ENCODE assay signal across 8 cellular contexts in genomic region chr19:18519962-18520847, GRCh38.
A peak's percentile ranks its signal among the peaks of the same experiment; 100 is the strongest.
DNase-seq lines count a peak whose midpoint lies in the region; ATAC-seq and TF ChIP-seq lines count a peak whose summit lies in the region.

No MANE protein-coding gene starts in this region.

- peaks cover 66% of the 10 kb centered on the region for H3K79me2 ChIP-seq in Loucy (ENCODE audit: insufficient read depth, low read length)

- H3K27me3 ChIP-seq in Loucy (ENCODE audit: insufficient read depth, low read length, poor library complexity, severe bottlenecking), result no peaks in the 10 kb centered on the region

- H2AFZ ChIP-seq in Loucy (ENCODE audit: low read length), result peak overlapping the region; percentile 72

- no peaks in the 10 kb centered on the region for H3K9me3 ChIP-seq in Loucy (ENCODE audit: insufficient read depth, low read depth, low read length)

- DNase-seq in NCI-H1417 (lab: John Stamatoyannopoulos, UW) (peak; percentile 7 to 54 (median 15)), NCI-H1417 treated with DMSO at 0.1 percent for 48 hours (lab: John Stamatoyannopoulos, UW) (no peak), T1000 (lab: John Stamatoyannopoulos, UW) (peak; percentile 46), cardiac fibroblast (ENCODE audit: low read depth in 2 of 2) (peak; percentile 83 to 84), kidney glomerular epithelial cell (lab: John Stamatoyannopoulos, UW) (peak; percentile 97)
- peak; percentile 45 for DNase-seq in stimulated activated CD4-positive, alpha-beta T cell treated with anti-CD3 and anti-CD28 coated beads, Interleukin-2, amount 100 ng/mL, for 4 hours (ENCODE audit: low read depth)

- peak overlapping the region; percentile 93 for H3K9ac ChIP-seq in Loucy (ENCODE audit: low read depth, low read length, poor library complexity, severe bottlenecking)

- peaks cover 20% of the 10 kb centered on the region for H3K4me1 ChIP-seq in Loucy (ENCODE audit: insufficient read depth, low read length, poor library complexity, severe bottlenecking)

- no peaks in the 10 kb centered on the region for H3F3A ChIP-seq in Loucy (ENCODE audit: low read depth)

- peaks cover 28% of the 10 kb centered on the region for H4K20me1 ChIP-seq in Loucy (ENCODE audit: insufficient read depth, low read length, poor library complexity, severe bottlenecking)

- no peak for ATAC-seq in HG02588 (IDR thresholded peaks at IDR 0.05; ENCODE audit: unreplicated experiment)

- H3K9me2 ChIP-seq in Loucy (replicated peaks; ENCODE audit: low read depth, low read length), result no peaks in the 10 kb centered on the region

- peak; percentile 86 for TF ChIP-seq CTCF in Loucy (conservative IDR thresholded peaks at IDR 0.05; ENCODE audit: low read length)
- peak; percentile 65 for TF ChIP-seq CTCF in cardiac fibroblast (IDR thresholded peaks at IDR 0.05; ENCODE audit: low read depth, low read length)

- H3K4me2 ChIP-seq in Loucy (ENCODE audit: low read depth, low read length, poor library complexity, severe bottlenecking), result peak overlapping the region; percentile 97

- H3K4me3 ChIP-seq in Loucy (ENCODE audit: low read length, poor library complexity, severe bottlenecking) (peak overlapping the region; percentile 76), cardiac fibroblast (replicated peaks in 1 of 2; ENCODE audit: low read depth in 2 of 2, low read length in 2 of 2) (peak overlapping the region; percentile 94 to 99)

- H3K36me3 ChIP-seq in Loucy (ENCODE audit: insufficient read depth, low read length), result no peaks in the 10 kb centered on the region
